ENCODE assay signal across 7 cellular contexts in the genomic region with DNA sequence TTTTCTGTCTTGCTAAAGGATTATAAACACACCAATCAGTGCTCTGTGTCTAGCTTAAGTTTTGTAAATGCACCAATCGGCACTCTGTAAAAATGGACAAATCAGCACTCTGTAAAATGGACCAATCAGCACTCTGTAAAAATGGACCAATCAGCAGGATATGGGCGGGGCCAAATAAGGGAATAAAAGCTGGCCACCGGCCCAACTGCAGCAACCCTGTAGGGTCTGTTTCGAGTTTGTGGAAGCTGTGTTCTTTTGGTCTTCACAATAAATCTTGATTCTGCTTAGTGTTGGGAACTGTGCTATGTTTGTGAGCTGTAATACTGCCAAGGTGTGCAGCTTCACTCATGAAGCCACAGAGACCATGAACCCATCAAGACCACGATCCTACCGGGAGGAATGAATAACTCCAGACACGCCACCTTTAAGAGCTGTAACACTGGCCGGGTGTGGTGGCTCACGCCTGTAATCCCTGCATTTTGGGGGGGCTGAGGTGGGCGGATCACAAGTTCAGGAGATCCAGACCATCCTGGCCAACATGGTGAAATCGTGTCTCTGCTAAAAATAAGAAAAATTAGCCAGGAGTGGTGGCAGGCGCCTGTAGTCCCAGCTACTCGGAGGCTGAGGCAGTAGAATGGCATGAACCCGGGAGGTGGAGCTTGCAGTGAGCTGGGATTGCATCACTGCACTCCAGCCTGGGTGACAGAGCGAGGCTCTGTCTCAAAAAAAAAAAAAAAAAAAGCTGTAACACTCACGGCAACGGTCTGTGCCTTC.
DNase-seq lines count a peak whose midpoint lies in the region; ATAC-seq and TF ChIP-seq lines count a peak whose summit lies in the region.
"Not testable (repeated sequence)": the region's sequence is repeated elsewhere in the genome, so short reads cannot be mapped to it uniquely, and the experiment has no call there.

No MANE protein-coding gene starts in this region.

- peak overlapping the region in 5 of 8 donors; percentile 56 to 94 (median 63) for H3K27ac Mint-ChIP-seq in CD8-positive, alpha-beta memory T cell
- H3K27ac Mint-ChIP-seq in activated naive CD8-positive, alpha-beta T cell treated with anti-CD3 and anti-CD28 coated beads, Interleukin-2, amount 10 ng/mL, durations not matched to agents 7 days and 5 days = peak overlapping the region; percentile 90

- H3K4me1 Mint-ChIP-seq in CD8-positive, alpha-beta memory T cell = peaks cover 15 to 28% (median 22%) of the 10 kb centered on the region in 3 donors
- peaks cover 18% of the 10 kb centered on the region for H3K4me1 Mint-ChIP-seq in activated naive CD8-positive, alpha-beta T cell treated with anti-CD3 and anti-CD28 coated beads, Interleukin-2, amount 10 ng/mL, durations not matched to agents 7 days and 5 days

- 79 to 81% methylated on average over 17 of the region's 17 CpGs for WGBS in sigmoid colon, 2 donors

- intact Hi-C loops in sigmoid colon (cut with DNase I) = not testable (repeated sequence)

- TF ChIP-seq EP300 in sigmoid colon (IDR thresholded peaks at IDR 0.05) = not testable (repeated sequence)

- H3K27me3 Mint-ChIP-seq in CD8-positive, alpha-beta memory T cell; activated naive CD8-positive, alpha-beta T cell treated with anti-CD3 and anti-CD28 coated beads, Interleukin-2, amount 10 ng/mL, durations not matched to agents 7 days and 5 days: not testable (repeated sequence)

- TF ChIP-seq POLR2A in sigmoid colon (IDR thresholded peaks at IDR 0.05) = not testable (repeated sequence)

- CTCF ChIA-PET in CD8-positive, alpha-beta memory T cell (lab: Charles Lee) = interaction anchor here (1.0 to 2.3 kb wide), 4 partner anchors 16 to 145 kb away, joined by 3 to 14 read pairs (median 4); no protein-coding TSS in a partner anchor

- H3K9me3 Mint-ChIP-seq in CD8-positive, alpha-beta memory T cell; activated naive CD8-positive, alpha-beta T cell treated with anti-CD3 and anti-CD28 coated beads, Interleukin-2, amount 10 ng/mL, durations not matched to agents 7 days and 5 days: not testable (repeated sequence)

- POLR2A ChIA-PET in CD8-positive, alpha-beta memory T cell (lab: Charles Lee) = not testable (repeated sequence)
- POLR2A ChIA-PET in activated naive CD8-positive, alpha-beta T cell treated with anti-CD3 and anti-CD28 coated beads, Interleukin-2, amount 10 ng/mL, durations not matched to agents 7 days and 5 days (lab: Charles Lee) = interaction anchor here (0.7 to 2.6 kb wide), 4 partner anchors 12 to 122 kb away, joined by 4 to 15 read pairs (median 6); no protein-coding TSS in a partner anchor

- H3K36me3 ChIP-seq in CD8-positive, alpha-beta memory T cell (ENCODE audit: insufficient read depth, low read length); MG63; sigmoid colon: not testable (repeated sequence)

- H3K27ac ChIP-seq in CD8-positive, alpha-beta memory T cell (ENCODE audit: low read depth, low read length) = not testable (repeated sequence)
- H3K27ac ChIP-seq in sigmoid colon = peak overlapping the region; percentile 34 to 71 (median 58)

- H3K36me3 Mint-ChIP-seq in CD8-positive, alpha-beta memory T cell; activated naive CD8-positive, alpha-beta T cell treated with anti-CD3 and anti-CD28 coated beads, Interleukin-2, amount 10 ng/mL, durations not matched to agents 7 days and 5 days: not testable (repeated sequence)

- not testable (repeated sequence) for H3K9me3 ChIP-seq in CD8-positive, alpha-beta memory T cell (ENCODE audit: low read length); MG63; sigmoid colon

- not testable (repeated sequence) for H3K4me3 ChIP-seq in CD8-positive, alpha-beta memory T cell (ENCODE audit: low read length); MG63; sigmoid colon

- H3K4me1 ChIP-seq in CD8-positive, alpha-beta memory T cell (ENCODE audit: insufficient read depth, low read length) = peaks cover 21% of the 10 kb centered on the region
- H3K4me1 ChIP-seq in sigmoid colon = peaks cover 0 to 26% (median 21%) of the 10 kb centered on the region in 4 donors

- not testable (repeated sequence) for DNase-seq in CD8-positive, alpha-beta memory T cell; activated naive CD8-positive, alpha-beta T cell treated with anti-CD3 and anti-CD28 coated beads, Interleukin-2, amount 10 ng/mL, durations not matched to agents 7 days and 5 days; left lobe of liver (ENCODE audit: low spot score)
- DNase-seq in MG63 (peak; percentile 73), T1000 (lab: John Stamatoyannopoulos, UW) (peak; percentile 45), fibroblast of gingiva (ENCODE audit: low read depth) (peak; percentile 31), sigmoid colon (peak; percentile 84)

- peak overlapping the region in 2 of 7 donors; percentile 54 to 76 for H3K4me3 Mint-ChIP-seq in CD8-positive, alpha-beta memory T cell
- not testable (repeated sequence) for H3K4me3 Mint-ChIP-seq in activated naive CD8-positive, alpha-beta T cell treated with anti-CD3 and anti-CD28 coated beads, Interleukin-2, amount 10 ng/mL, durations not matched to agents 7 days and 5 days

- H3K27me3 ChIP-seq in CD8-positive, alpha-beta memory T cell (ENCODE audit: insufficient read depth, low read length, poor library complexity, severe bottlenecking); MG63; sigmoid colon: not testable (repeated sequence)

- ATAC-seq in activated naive CD8-positive, alpha-beta T cell treated with anti-CD3 and anti-CD28 coated beads, Interleukin-2, amount 10 ng/mL, durations not matched to agents 7 days and 5 days (ENCODE audit: low read depth) = not testable (repeated sequence)
- ATAC-seq in left lobe of liver = peak; percentile 57

- not testable (repeated sequence) for TF ChIP-seq CTCF in sigmoid colon (IDR thresholded peaks at IDR 0.05)
